22 cellular contexts compared by ENCODE assay signal in genomic region chr7:34392972-34393371, GRCh38.
"Had no signal": no experiment of that assay in that cellular context is flagged by ENCODE, and none has a peak within 500 bp of the region (broad histone marks: within the 10 kb centered on the region; RNA-seq: fewer than 3 reads in every experiment).

No MANE protein-coding gene starts in this region.

- H3K27ac Mint-ChIP-seq: memory B cell; naive thymus-derived CD8-positive, alpha-beta T cell; nephron; progenitor cell of endocrine pancreas; stimulated activated naive CD8-positive, alpha-beta T cell treated with anti-CD3 and anti-CD28 coated beads, Interleukin-15, Interleukin-2, amounts not matched to agents 100 ng/mL and 50 ng/mL, for 24 hours had no signal

- H3K4me3 ChIP-seq: left ventricle myocardium inferior, ovary, right atrium auricular region, right lobe of liver, smooth muscle cell, suprapubic skin, thoracic aorta, tibial artery, upper lobe of right lung had no signal

- H3K4me3 Mint-ChIP-seq: memory B cell; naive thymus-derived CD8-positive, alpha-beta T cell; nephron; neural crest cell; stimulated activated naive CD8-positive, alpha-beta T cell treated with anti-CD3 and anti-CD28 coated beads, Interleukin-15, Interleukin-2, amounts not matched to agents 100 ng/mL and 50 ng/mL, for 24 hours had no signal

- H3K9me3 Mint-ChIP-seq: nephron, neural crest cell had no signal

- H3K4me2 ChIP-seq: smooth muscle cell had no signal

- H3K4me1 Mint-ChIP-seq: memory B cell; naive thymus-derived CD8-positive, alpha-beta T cell; nephron had no signal

- H3K9me3 ChIP-seq: left ventricle myocardium inferior, neutrophil, ovary, right atrium auricular region, right lobe of liver, suprapubic skin, thoracic aorta, tibial artery, upper lobe of right lung had no signal

- H3K27ac ChIP-seq: left ventricle myocardium inferior, neutrophil, ovary, right atrium auricular region, right lobe of liver, suprapubic skin, thoracic aorta, tibial artery, upper lobe of right lung had no signal

- H3K36me3 Mint-ChIP-seq: memory B cell; naive thymus-derived CD8-positive, alpha-beta T cell had no signal

- ATAC-seq: naive thymus-derived CD8-positive, alpha-beta T cell; right lobe of liver; upper lobe of right lung had no signal

- H3K4me1 ChIP-seq: left ventricle myocardium inferior, right atrium auricular region, right lobe of liver, suprapubic skin, tibial artery, upper lobe of right lung had no signal

- H3K36me3 ChIP-seq: left ventricle myocardium inferior, neutrophil, ovary, right atrium auricular region, right lobe of liver, suprapubic skin, thoracic aorta, tibial artery, upper lobe of right lung had no signal

- H3K27me3 ChIP-seq: neutrophil, ovary, right atrium auricular region, right lobe of liver, suprapubic skin, tibial artery, upper lobe of right lung had no signal

- DNase-seq: hippocampal formation; islet precursor cell; left ventricle myocardium inferior; naive thymus-derived CD8-positive, alpha-beta T cell; ovary; right lobe of liver; stimulated activated CD4-positive, alpha-beta T cell treated with anti-CD3 and anti-CD28 coated beads, Interleukin-1b, Interleukin-23, amount 100 ng/mL, for 48 hours; stimulated activated CD4-positive, alpha-beta T cell treated with anti-CD3 and anti-CD28 coated beads, Interleukin-2, amount 100 ng/mL, for 48 hours; stimulated activated naive CD4-positive, alpha-beta T cell; tibial artery; trophoblast cell; upper lobe of right lung had no signal

- H3K27me3 Mint-ChIP-seq: memory B cell; naive thymus-derived CD8-positive, alpha-beta T cell; progenitor cell of endocrine pancreas; stimulated activated naive CD8-positive, alpha-beta T cell treated with anti-CD3 and anti-CD28 coated beads, Interleukin-15, Interleukin-2, amounts not matched to agents 100 ng/mL and 50 ng/mL, for 24 hours had no signal
